In genomic region chr3:26628915-26629314, GRCh38 we compare ENCODE assay signal across 28 cellular contexts. TPM values are rescaled to one million over a fixed set of nuclear protein-coding genes. Genes with fewer than 3 reads are reported as not detected.
"Had no signal": no experiment of that assay in that cellular context is flagged by ENCODE, and none has a peak within 500 bp of the region (broad histone marks: within the 10 kb centered on the region; RNA-seq: fewer than 3 reads in every experiment).

No MANE protein-coding gene starts in this region.

- ATAC-seq: effector memory CD8-positive, alpha-beta T cell; esophagus mucosa; gastroesophageal sphincter; heart left ventricle; left cardiac atrium; left lung; left ventricle myocardium superior; lower lobe of right lung; naive thymus-derived CD4-positive, alpha-beta T cell had no signal

- H3K27ac Mint-ChIP-seq: dendritic cell treated with granulocyte-macrophage colony-stimulating factor and Interleukin-4, amounts not matched to agents 40 ng/mL and 50 ng/mL, for 4 days; effector memory CD8-positive, alpha-beta T cell; endodermal cell; immature natural killer cell; naive thymus-derived CD4-positive, alpha-beta T cell had no signal

- H3K4me2 ChIP-seq: hepatocyte had no signal

- H3K4me1 ChIP-seq: colonic mucosa, left lung, lower lobe of right lung had no signal

- FAIRE-seq: islet of Langerhans, keratinocyte had no signal

- H3K36me3 Mint-ChIP-seq: immature natural killer cell; naive thymus-derived CD4-positive, alpha-beta T cell had no signal

- H3K9me3 Mint-ChIP-seq: endodermal cell had no signal

- H3K27ac ChIP-seq: colonic mucosa, epithelial cell of prostate, esophagus squamous epithelium, gastroesophageal sphincter, heart left ventricle, hepatocyte, left lung, lower lobe of right lung had no signal

- H3K4me3 Mint-ChIP-seq: dendritic cell treated with granulocyte-macrophage colony-stimulating factor and Interleukin-4, amounts not matched to agents 40 ng/mL and 50 ng/mL, for 4 days; effector memory CD8-positive, alpha-beta T cell; endodermal cell; immature natural killer cell; naive thymus-derived CD4-positive, alpha-beta T cell had no signal

- DNase-seq: colonic mucosa; cortex of kidney; effector CD8-positive, alpha-beta T cell; effector memory CD8-positive, alpha-beta T cell; endodermal cell; erythroblast; esophagus squamous epithelium; foreskin fibroblast; heart left ventricle; hypothalamus; immature natural killer cell; left cardiac atrium; left lung; left ventricle myocardium superior; lower lobe of right lung; mesenchymal stem cell; midbrain; naive thymus-derived CD4-positive, alpha-beta T cell had no signal

- H3K79me2 ChIP-seq: hepatocyte had no signal

- H3K36me3 ChIP-seq: colonic mucosa, esophagus squamous epithelium, gastroesophageal sphincter, heart left ventricle, left lung, lower lobe of right lung had no signal

- H3K9me3 ChIP-seq: colonic mucosa, esophagus squamous epithelium, gastroesophageal sphincter, heart left ventricle, left lung, lower lobe of right lung had no signal

- H2AFZ ChIP-seq: hepatocyte had no signal

- H3K4me3 ChIP-seq: colonic mucosa, esophagus squamous epithelium, gastroesophageal sphincter, heart left ventricle, hepatocyte, left lung, lower lobe of right lung had no signal

- H3K4me1 Mint-ChIP-seq: immature natural killer cell had no signal

RNA-seq across cellular contexts. Expression of gene LRRC3B, which starts 6.3 kb away (rescaled TPM):
- total RNA-seq: dermis microvascular lymphatic vessel endothelial cell; esophagus mucosa; kidney epithelial cell; left lung; lung microvascular endothelial cell; naive thymus-derived CD4-positive, alpha-beta T cell had no signal
- polyA plus RNA-seq: immature natural killer cell; keratinocyte; naive thymus-derived CD4-positive, alpha-beta T cell had no signal
